8 cellular contexts compared by ENCODE assay signal in genomic region chr4:6269651-6270511, GRCh38. TPM values are rescaled to one million over a fixed set of nuclear protein-coding genes. Genes with fewer than 3 reads are reported as not detected.
A peak's percentile ranks its signal among the peaks of the same experiment; 100 is the strongest.
DNase-seq lines count a peak whose midpoint lies in the region; ATAC-seq and TF ChIP-seq lines count a peak whose summit lies in the region.

A gene with protein sequence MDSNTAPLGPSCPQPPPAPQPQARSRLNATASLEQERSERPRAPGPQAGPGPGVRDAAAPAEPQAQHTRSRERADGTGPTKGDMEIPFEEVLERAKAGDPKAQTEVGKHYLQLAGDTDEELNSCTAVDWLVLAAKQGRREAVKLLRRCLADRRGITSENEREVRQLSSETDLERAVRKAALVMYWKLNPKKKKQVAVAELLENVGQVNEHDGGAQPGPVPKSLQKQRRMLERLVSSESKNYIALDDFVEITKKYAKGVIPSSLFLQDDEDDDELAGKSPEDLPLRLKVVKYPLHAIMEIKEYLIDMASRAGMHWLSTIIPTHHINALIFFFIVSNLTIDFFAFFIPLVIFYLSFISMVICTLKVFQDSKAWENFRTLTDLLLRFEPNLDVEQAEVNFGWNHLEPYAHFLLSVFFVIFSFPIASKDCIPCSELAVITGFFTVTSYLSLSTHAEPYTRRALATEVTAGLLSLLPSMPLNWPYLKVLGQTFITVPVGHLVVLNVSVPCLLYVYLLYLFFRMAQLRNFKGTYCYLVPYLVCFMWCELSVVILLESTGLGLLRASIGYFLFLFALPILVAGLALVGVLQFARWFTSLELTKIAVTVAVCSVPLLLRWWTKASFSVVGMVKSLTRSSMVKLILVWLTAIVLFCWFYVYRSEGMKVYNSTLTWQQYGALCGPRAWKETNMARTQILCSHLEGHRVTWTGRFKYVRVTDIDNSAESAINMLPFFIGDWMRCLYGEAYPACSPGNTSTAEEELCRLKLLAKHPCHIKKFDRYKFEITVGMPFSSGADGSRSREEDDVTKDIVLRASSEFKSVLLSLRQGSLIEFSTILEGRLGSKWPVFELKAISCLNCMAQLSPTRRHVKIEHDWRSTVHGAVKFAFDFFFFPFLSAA (plus strand): TSS chr4:6269850. CDS start chr4:6277456, 7,606 bp downstream.

- H3K4me1 Mint-ChIP-seq in naive B cell: peaks cover 31 to 39% (median 39%) of the 10 kb centered on the region in 3 donors
- H3K4me1 Mint-ChIP-seq in stimulated activated effector memory CD8-positive, alpha-beta T cell treated with anti-CD3 and anti-CD28 coated beads, Interleukin-12 subunit alpha, Interleukin-12 subunit beta, amount 100 ng/mL, for 72 hours: peaks cover 24% of the 10 kb centered on the region

- peaks cover 0 to 17% (median 0%) of the 10 kb centered on the region in 3 donors for H3K27me3 Mint-ChIP-seq in naive B cell

- peak; percentile 100 for DNase-seq in DMS53 (lab: John Stamatoyannopoulos, UW)
- peak; percentile 95 for DNase-seq in KBM-7
- DNase-seq in RPMI8226: peak; percentile 97
- DNase-seq in activated T-helper 9 cell treated with anti-CD3 and anti-CD28 coated beads, Interleukin-2, amount 50 U/mL, for 16 hours (ENCODE audit: low read depth): peak; percentile 96
- DNase-seq in fibroblast of mammary gland (ENCODE audit: low read depth): peak; percentile 96
- peak; percentile 97 for DNase-seq in naive B cell
- DNase-seq in stimulated activated effector memory CD8-positive, alpha-beta T cell treated with anti-CD3 and anti-CD28 coated beads, Interleukin-12 subunit alpha, Interleukin-12 subunit beta, amount 100 ng/mL, for 72 hours (ENCODE audit: low spot score in 2 of 2): peak; percentile 96 to 98

- no peaks in the 10 kb centered on the region for H3K9me3 Mint-ChIP-seq in naive B cell
- no peaks in the 10 kb centered on the region for H3K9me3 Mint-ChIP-seq in stimulated activated effector memory CD8-positive, alpha-beta T cell treated with anti-CD3 and anti-CD28 coated beads, Interleukin-12 subunit alpha, Interleukin-12 subunit beta, amount 100 ng/mL, for 72 hours

- H3K36me3 Mint-ChIP-seq in naive B cell: no peaks in the 10 kb centered on the region
- H3K36me3 Mint-ChIP-seq in stimulated activated effector memory CD8-positive, alpha-beta T cell treated with anti-CD3 and anti-CD28 coated beads, Interleukin-12 subunit alpha, Interleukin-12 subunit beta, amount 100 ng/mL, for 72 hours: no peaks in the 10 kb centered on the region

- in situ Hi-C loops in KBM-7 (cut with MboI; ENCODE audit: low pct_unique_long_range_greater_than_20kb, low sequenced_read_pairs): no loop called here

- no peak for TF ChIP-seq CTCF in fibroblast of mammary gland (conservative IDR thresholded peaks at IDR 0.05; ENCODE audit: control insufficient read depth, insufficient read depth, low read depth, low read length)

- peak within 1 kb of the TSS; percentile 79 to 93 (median 90) for H3K4me3 Mint-ChIP-seq in naive B cell
- peak within 1 kb of the TSS; percentile 64 for H3K4me3 Mint-ChIP-seq in stimulated activated effector memory CD8-positive, alpha-beta T cell treated with anti-CD3 and anti-CD28 coated beads, Interleukin-12 subunit alpha, Interleukin-12 subunit beta, amount 100 ng/mL, for 72 hours

- peak within 1 kb of the TSS in 4 of 6 donors; percentile 43 to 84 (median 72) for H3K27ac Mint-ChIP-seq in naive B cell
- no peak within 1 kb of the TSS for H3K27ac Mint-ChIP-seq in stimulated activated effector memory CD8-positive, alpha-beta T cell treated with anti-CD3 and anti-CD28 coated beads, Interleukin-12 subunit alpha, Interleukin-12 subunit beta, amount 100 ng/mL, for 72 hours

- ATAC-seq in GM21723 (IDR thresholded peaks at IDR 0.05; ENCODE audit: unreplicated experiment) (peak; percentile 100), naive B cell (ENCODE audit: low read depth in 2 of 2) (peak; percentile 99)
- peak; percentile 100 for ATAC-seq in stimulated activated effector memory CD8-positive, alpha-beta T cell treated with anti-CD3 and anti-CD28 coated beads, Interleukin-12 subunit alpha, Interleukin-12 subunit beta, amount 100 ng/mL, for 72 hours

- peak within 1 kb of the TSS; percentile 63 for H3K4me3 ChIP-seq in fibroblast of mammary gland (ENCODE audit: control insufficient read depth, low read depth, low read length)

RNA-seq across cellular contexts. Expression of the gene that starts here (rescaled TPM):
- polyA plus RNA-seq in naive B cell (ENCODE audit: low read depth in 6 of 6): 1 to 10 TPM; 1.5 to 6.0 (median 3.1) TPM

Comparison
In these comparisons a context has a peak if more than half of its experiments do, and no peak if none do; other contexts are left out.
1. Peak in every context shown above with its lines: DNase-seq, ATAC-seq and H3K4me3 ChIP-seq.